ENCODE assay signal across 13 cellular contexts in genomic region chrX:72943819-72944169, GRCh38. TPM values are rescaled to one million over a fixed set of nuclear protein-coding genes. Genes with fewer than 3 reads are reported as not detected.
A peak's percentile ranks its signal among the peaks of the same experiment; 100 is the strongest.
DNase-seq lines count a peak whose midpoint lies in the region; ATAC-seq and TF ChIP-seq lines count a peak whose summit lies in the region.
"Not testable (repeated sequence)": the region's sequence is repeated elsewhere in the genome, so short reads cannot be mapped to it uniquely, and the experiment has no call there.
"Had no signal": no experiment of that assay in that cellular context is flagged by ENCODE, and none has a peak within 500 bp of the region (broad histone marks: within the 10 kb centered on the region; RNA-seq: fewer than 3 reads in every experiment).

DMRTC1 (minus strand) TSS chrX:72943837; CDS start chrX:72875694, 68,143 bp downstream.

- H3K4me3 Mint-ChIP-seq in activated CD8-positive, alpha-beta T cell treated with anti-CD3 and anti-CD28 coated beads for 36 hours: not testable (repeated sequence)

- POLR2A ChIA-PET in activated CD8-positive, alpha-beta T cell treated with anti-CD3 and anti-CD28 coated beads for 36 hours (lab: Charles Lee): not testable (repeated sequence)

- not testable (repeated sequence) for H3K4me3 ChIP-seq in psoas muscle

- DNase-seq in activated CD8-positive, alpha-beta T cell treated with anti-CD3 and anti-CD28 coated beads for 36 hours; Right ventricle myocardium inferior (ENCODE audit: missing footprints); psoas muscle: not testable (repeated sequence)

- H3K9me3 ChIP-seq in psoas muscle: not testable (repeated sequence)

- no CpG with 5 or more reads among the region's 15 CpGs for WGBS in psoas muscle, 3 donors

- not testable (repeated sequence) for H3K27me3 Mint-ChIP-seq in activated CD8-positive, alpha-beta T cell treated with anti-CD3 and anti-CD28 coated beads for 36 hours

- not testable (repeated sequence) for H3K27ac Mint-ChIP-seq in activated CD8-positive, alpha-beta T cell treated with anti-CD3 and anti-CD28 coated beads for 36 hours

- H3K36me3 ChIP-seq in psoas muscle (ENCODE audit: insufficient read depth in 1 of 2, low read depth in 1 of 2): not testable (repeated sequence)

- not testable (repeated sequence) for H3K27me3 ChIP-seq in psoas muscle (ENCODE audit: insufficient read depth in 3 of 3, low read length in 2 of 3)

- intact Hi-C loops in activated CD8-positive, alpha-beta T cell treated with anti-CD3 and anti-CD28 coated beads for 36 hours (cut with micrococcal nuclease); Right ventricle myocardium inferior (cut with DNase I); psoas muscle (cut with DNase I): not testable (repeated sequence)

- ATAC-seq in GM18502 (IDR thresholded peaks at IDR 0.05; ENCODE audit: poor library complexity, unreplicated experiment) (peak; percentile 90), GM19351 (IDR thresholded peaks at IDR 0.05; ENCODE audit: unreplicated experiment) (peak; percentile 81), GM21717 (IDR thresholded peaks at IDR 0.05; ENCODE audit: unreplicated experiment) (peak; percentile 60), HG02943 (IDR thresholded peaks at IDR 0.05; ENCODE audit: low read depth, unreplicated experiment) (peak; percentile 77), HG03442 (IDR thresholded peaks at IDR 0.05; ENCODE audit: unreplicated experiment) (peak; percentile 88), Right ventricle myocardium inferior (peak; percentile 46), psoas muscle (peak in 3 of 4 donors; percentile 44 to 58 (median 54))
- ATAC-seq in activated CD8-positive, alpha-beta T cell treated with anti-CD3 and anti-CD28 coated beads for 36 hours: peak; percentile 89

- not testable (repeated sequence) for H3K4me1 ChIP-seq in psoas muscle

- H3K9me3 Mint-ChIP-seq in activated CD8-positive, alpha-beta T cell treated with anti-CD3 and anti-CD28 coated beads for 36 hours: not testable (repeated sequence)

- H3K36me3 Mint-ChIP-seq in activated CD8-positive, alpha-beta T cell treated with anti-CD3 and anti-CD28 coated beads for 36 hours (ENCODE audit: low read depth): not testable (repeated sequence)

- not testable (repeated sequence) for H3K4me1 Mint-ChIP-seq in activated CD8-positive, alpha-beta T cell treated with anti-CD3 and anti-CD28 coated beads for 36 hours (ENCODE audit: low read depth)

- CTCF ChIA-PET in activated CD8-positive, alpha-beta T cell treated with anti-CD3 and anti-CD28 coated beads for 36 hours (lab: Charles Lee): not testable (repeated sequence)

- not testable (repeated sequence) for H3K27ac ChIP-seq in psoas muscle

- TF ChIP-seq CTCF in activated CD8-positive, alpha-beta T cell treated with anti-CD3 and anti-CD28 coated beads for 36 hours (IDR thresholded peaks at IDR 0.05); psoas muscle (IDR thresholded peaks at IDR 0.05): not testable (repeated sequence)

RNA-seq across cellular contexts. Expression of gene DMRTC1, which starts in this region (rescaled TPM):
- not detected for total RNA-seq in activated CD8-positive, alpha-beta T cell treated with anti-CD3 and anti-CD28 coated beads for 36 hours
- total RNA-seq in Right ventricle myocardium inferior (not detected), psoas muscle (not detected)
- not detected for polyA plus RNA-seq in psoas muscle
- total RNA-seq: activated naive CD8-positive, alpha-beta T cell treated with anti-CD3 and anti-CD28 coated beads for 36 hours; Calu3; cardiac muscle cell; HFFc6 had no signal
- polyA plus RNA-seq: stomach had no signal

Comparison
In these comparisons a context has a peak if more than half of its experiments do, and no peak if none do; other contexts are left out.
1. Peak in ATAC-seq in activated CD8-positive, alpha-beta T cell treated with anti-CD3 and anti-CD28 coated beads for 36 hours; RNA of the gene not detected or under 1 TPM.
2. Peak in ATAC-seq in Right ventricle myocardium inferior; RNA of the gene not detected or under 1 TPM.
3. Peak in ATAC-seq in psoas muscle; RNA of the gene not detected or under 1 TPM.